ENCODE assay signal across 24 cellular contexts in the genomic region with DNA sequence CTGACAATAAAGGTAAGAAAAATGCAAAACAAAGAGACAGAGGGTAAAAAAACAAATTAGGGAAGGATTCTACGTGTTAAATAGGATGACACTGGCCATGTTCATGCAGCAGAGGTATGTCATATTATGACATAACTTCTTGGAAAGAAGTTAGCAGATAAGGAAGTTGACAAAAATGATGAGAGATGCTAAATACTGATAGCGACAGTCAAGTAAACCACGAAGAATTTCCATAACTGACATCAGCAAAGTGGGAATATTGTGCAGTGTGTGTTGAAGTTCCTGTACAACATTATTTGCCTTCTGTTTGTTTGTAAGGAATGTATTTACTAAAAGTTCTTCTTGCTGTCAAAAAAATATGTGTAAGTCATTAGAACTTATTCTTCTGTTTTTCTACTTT. TPM values are rescaled to one million over a fixed set of nuclear protein-coding genes. Genes with fewer than 3 reads are reported as not detected.
A peak's percentile ranks its signal among the peaks of the same experiment; 100 is the strongest.
DNase-seq lines count a peak whose midpoint lies in the region; ATAC-seq, FAIRE-seq and TF ChIP-seq lines count a peak whose summit lies in the region.
"Had no signal": no experiment of that assay in that cellular context is flagged by ENCODE, and none has a peak within 500 bp of the region (broad histone marks: within the 10 kb centered on the region; RNA-seq: fewer than 3 reads in every experiment).

No MANE protein-coding gene starts in this region.

- H2BK12ac ChIP-seq in neuronal stem cell (ENCODE audit: low read length), result no peak overlapping the region

- H3F3A ChIP-seq in GM23248 (ENCODE audit: insufficient read depth), result peaks cover 16% of the 10 kb centered on the region

- H4K8ac ChIP-seq in neuronal stem cell (ENCODE audit: low read depth, low read length), result no peak overlapping the region

- H4K91ac ChIP-seq in neuronal stem cell (ENCODE audit: low read depth, low read length, poor library complexity), result no peak overlapping the region

- no peak for DNase-seq in HepG2 (ENCODE audit: low spot score)
- DNase-seq in right lobe of liver, result no peak
- peak; percentile 31 for DNase-seq in NCI-H526 treated with DMSO at 0.1 percent for 48 hours (lab: John Stamatoyannopoulos, UW)
- no peak for DNase-seq in activated T-helper 2 cell treated with anti-CD3 and anti-CD28 coated beads, Interferon-gamma antibody, Interleukin-2, Interleukin-4, amounts not matched to agents 10 μg/mL and 5 μg/mL and 100 μg/mL, durations not matched to agents 14 hours and 24 hours and 36 hours (ENCODE audit: low spot score)
- no peak for DNase-seq in natural killer cell treated with Interleukin-12 subunit alpha and Interleukin-12 subunit beta and Interleukin-15 and Interleukin-18, amount 100 ng/mL, for 72 hours (ENCODE audit: low spot score)
- no peak for DNase-seq in ACHN
- DNase-seq in neuronal stem cell (ENCODE audit: low spot score), result no peak
- no peak for DNase-seq in GM23248
- DNase-seq: activated CD4-positive, alpha-beta T cell treated with anti-CD3 and anti-CD28 coated beads for 1 hour; C1 segment of cervical spinal cord; dorsolateral prefrontal cortex; foreskin melanocyte; GOT3; immature natural killer cell; MG63; NCI-H1694 treated with DMSO at 0.1 percent for 48 hours; NCI-H2227 treated with DMSO at 0.1 percent for 48 hours; stimulated activated CD8-positive, alpha-beta memory T cell treated with anti-CD3 and anti-CD28 coated beads, Interleukin-4, amount 100 ng/mL, for 48 hours; upper lobe of left lung had no signal

- no peaks in the 10 kb centered on the region for H3K4me1 ChIP-seq in HepG2 (ENCODE audit: insufficient read depth, low read length)
- H3K4me1 ChIP-seq in right lobe of liver, result no peaks in the 10 kb centered on the region
- no peaks in the 10 kb centered on the region for H3K4me1 ChIP-seq in neuronal stem cell (ENCODE audit: control insufficient read depth in 2 of 2, insufficient read depth in 1 of 2, low read depth in 1 of 2, low read length in 2 of 2)
- H3K4me1 ChIP-seq in GM23248 (ENCODE audit: insufficient read depth), result peaks cover 8% of the 10 kb centered on the region
- H3K4me1 ChIP-seq: neural progenitor cell had no signal

- no peak overlapping the region for H3K14ac ChIP-seq in neuronal stem cell (ENCODE audit: low read length)

- in situ Hi-C loops in HepG2 (cut with HindIII; ENCODE audit: extremely low pct_ligation_motif_present, low pct_unique_long_range_greater_than_20kb) (no loop called here), ACHN (cut with HindIII; ENCODE audit: low pct_ligation_motif_present, low pct_unique_long_range_greater_than_20kb, low sequenced_read_pairs) (no loop called here), GM23248 (cut with MboI) (no loop called here)

- H2BK120ac ChIP-seq in neuronal stem cell (ENCODE audit: low read depth, low read length), result no peak overlapping the region

- H3K36me3 Mint-ChIP-seq in activated T-helper 2 cell treated with anti-CD3 and anti-CD28 coated beads, Interferon-gamma antibody, Interleukin-2, Interleukin-4, amounts not matched to agents 10 μg/mL and 5 μg/mL and 100 μg/mL, durations not matched to agents 14 hours and 24 hours and 36 hours (ENCODE audit: low read depth), result no peaks in the 10 kb centered on the region
- H3K36me3 Mint-ChIP-seq in natural killer cell treated with Interleukin-12 subunit alpha and Interleukin-12 subunit beta and Interleukin-15 and Interleukin-18, amount 100 ng/mL, for 72 hours, result no peaks in the 10 kb centered on the region
- H3K36me3 Mint-ChIP-seq: immature natural killer cell, neural progenitor cell had no signal

- POLR2A ChIA-PET in HepG2 (lab: Yijun Ruan, JAX), result no interaction called here

- no peaks in the 10 kb centered on the region for H3K9me2 ChIP-seq in GM23248 (ENCODE audit: insufficient read depth)

- peak; percentile 42 for FAIRE-seq in HepG2 (lab: Jason Lieb, UNC)
- FAIRE-seq: D721Med had no signal

- peaks cover 25% of the 10 kb centered on the region for H3K4me1 Mint-ChIP-seq in activated T-helper 2 cell treated with anti-CD3 and anti-CD28 coated beads, Interferon-gamma antibody, Interleukin-2, Interleukin-4, amounts not matched to agents 10 μg/mL and 5 μg/mL and 100 μg/mL, durations not matched to agents 14 hours and 24 hours and 36 hours (ENCODE audit: low read depth)
- H3K4me1 Mint-ChIP-seq in natural killer cell treated with Interleukin-12 subunit alpha and Interleukin-12 subunit beta and Interleukin-15 and Interleukin-18, amount 100 ng/mL, for 72 hours (ENCODE audit: low read depth in 2 of 2), result peaks cover 0 to 12% of the 10 kb centered on the region in 2 donors
- H3K4me1 Mint-ChIP-seq: neural progenitor cell had no signal

- H4K20me1 ChIP-seq in HepG2 (ENCODE audit: insufficient read depth, low read length) (no peaks in the 10 kb centered on the region), GM23248 (ENCODE audit: insufficient read depth) (no peaks in the 10 kb centered on the region)

- H2AK5ac ChIP-seq in neuronal stem cell (ENCODE audit: low read depth, low read length), result no peak overlapping the region

- no peak overlapping the region for H3K18ac ChIP-seq in neuronal stem cell (ENCODE audit: low read length)

- H2BK15ac ChIP-seq in neuronal stem cell (ENCODE audit: low read length), result no peak overlapping the region

- H3K27ac ChIP-seq in HepG2 (ENCODE audit: extremely low read length, insufficient read depth, low read length) (no peak overlapping the region), right lobe of liver (no peak overlapping the region), neuronal stem cell (replicated peaks; ENCODE audit: low read length) (no peak overlapping the region), GM23248 (no peak overlapping the region)
- H3K27ac ChIP-seq: dorsolateral prefrontal cortex, hepatocyte, neural progenitor cell, upper lobe of left lung had no signal

- peaks cover 20 to 44% of the 10 kb centered on the region in 2 experiments; a peak in 4 of 5 replicates for H3K36me3 ChIP-seq in HepG2 (replicated peaks in 1 of 2; ENCODE audit: control insufficient read depth in 1 of 2, insufficient read depth in 2 of 2, low read length in 2 of 2)
- H3K36me3 ChIP-seq in right lobe of liver, result peaks cover 0 to 11% (median 2%) of the 10 kb centered on the region in 4 donors
- H3K36me3 ChIP-seq in neuronal stem cell (replicated peaks in 1 of 2; ENCODE audit: control insufficient read depth in 2 of 2, insufficient read depth in 2 of 2, low read length in 2 of 2), result no peaks in the 10 kb centered on the region
- H3K36me3 ChIP-seq in GM23248 (ENCODE audit: low read depth), result no peaks in the 10 kb centered on the region
- H3K36me3 ChIP-seq: MG63, neural progenitor cell, upper lobe of left lung had no signal

- no peak overlapping the region for H2AFZ ChIP-seq in HepG2 (ENCODE audit: low read length)
- no peak overlapping the region for H2AFZ ChIP-seq in neuronal stem cell (ENCODE audit: low read length)
- H2AFZ ChIP-seq in GM23248, result no peak overlapping the region
- H2AFZ ChIP-seq: hepatocyte, neural progenitor cell had no signal

- no peaks in the 10 kb centered on the region for H3K79me1 ChIP-seq in neuronal stem cell (ENCODE audit: low read depth, low read length)

- TF ChIP-seq CTCF in HepG2 (CRISPR knock-in tag; IDR thresholded peaks at IDR 0.05), result no peak
- no peak for TF ChIP-seq CTCF in right lobe of liver (IDR thresholded peaks at IDR 0.05)

- intact Hi-C loops in HepG2 (cut with micrococcal nuclease; ENCODE audit: unreplicated experiment), result no loop called here
- intact Hi-C loops in right lobe of liver (cut with DNase I), result no loop called here
- intact Hi-C loops in activated T-helper 2 cell treated with anti-CD3 and anti-CD28 coated beads, Interferon-gamma antibody, Interleukin-2, Interleukin-4, amounts not matched to agents 10 μg/mL and 5 μg/mL and 100 μg/mL, durations not matched to agents 14 hours and 24 hours and 36 hours (cut with micrococcal nuclease), result no loop called here

- TF ChIP-seq EP300 in HepG2 (IDR thresholded peaks at IDR 0.05; ENCODE audit: low read depth in 2 of 2, low read length in 2 of 2) (no peak), HepG2 (CRISPR knock-in tag; IDR thresholded peaks at IDR 0.05; ENCODE audit: borderline replicate concordance) (no peak)

- CTCF ChIA-PET in HepG2 (lab: Yijun Ruan, JAX; ENCODE audit: low intra/inter-chr PET ratio, low total read pairs), result no interaction called here

- peak overlapping the region; percentile 14 for H3K27ac Mint-ChIP-seq in activated T-helper 2 cell treated with anti-CD3 and anti-CD28 coated beads, Interferon-gamma antibody, Interleukin-2, Interleukin-4, amounts not matched to agents 10 μg/mL and 5 μg/mL and 100 μg/mL, durations not matched to agents 14 hours and 24 hours and 36 hours
- H3K27ac Mint-ChIP-seq in natural killer cell treated with Interleukin-12 subunit alpha and Interleukin-12 subunit beta and Interleukin-15 and Interleukin-18, amount 100 ng/mL, for 72 hours, result no peak overlapping the region
- H3K27ac Mint-ChIP-seq: activated naive CD8-positive, alpha-beta T cell; activated T-helper 1 cell treated with anti-CD3 and anti-CD28 coated beads, Interleukin-12 subunit alpha, Interleukin-12 subunit beta, Interleukin-2, Interleukin-4 antibody, amounts not matched to agents 30 ng/mL and 10 ng/mL and 1 ng/mL, durations not matched to agents 14 hours and 24 hours and 36 hours; immature natural killer cell; neural progenitor cell had no signal

- no peak overlapping the region for H3K4ac ChIP-seq in neuronal stem cell (ENCODE audit: low read length)

- no peaks in the 10 kb centered on the region for H3K9me3 Mint-ChIP-seq in activated T-helper 2 cell treated with anti-CD3 and anti-CD28 coated beads, Interferon-gamma antibody, Interleukin-2, Interleukin-4, amounts not matched to agents 10 μg/mL and 5 μg/mL and 100 μg/mL, durations not matched to agents 14 hours and 24 hours and 36 hours
- H3K9me3 Mint-ChIP-seq in natural killer cell treated with Interleukin-12 subunit alpha and Interleukin-12 subunit beta and Interleukin-15 and Interleukin-18, amount 100 ng/mL, for 72 hours, result no peaks in the 10 kb centered on the region
- H3K9me3 Mint-ChIP-seq: activated T-helper 1 cell treated with anti-CD3 and anti-CD28 coated beads, Interleukin-12 subunit alpha, Interleukin-12 subunit beta, Interleukin-2, Interleukin-4 antibody, amounts not matched to agents 30 ng/mL and 10 ng/mL and 1 ng/mL, durations not matched to agents 14 hours and 24 hours and 36 hours; immature natural killer cell; neural progenitor cell had no signal

- H3K4me3 Mint-ChIP-seq in activated T-helper 2 cell treated with anti-CD3 and anti-CD28 coated beads, Interferon-gamma antibody, Interleukin-2, Interleukin-4, amounts not matched to agents 10 μg/mL and 5 μg/mL and 100 μg/mL, durations not matched to agents 14 hours and 24 hours and 36 hours (ENCODE audit: low read depth), result no peak overlapping the region
- no peak overlapping the region for H3K4me3 Mint-ChIP-seq in natural killer cell treated with Interleukin-12 subunit alpha and Interleukin-12 subunit beta and Interleukin-15 and Interleukin-18, amount 100 ng/mL, for 72 hours
- H3K4me3 Mint-ChIP-seq: activated naive CD8-positive, alpha-beta T cell; activated T-helper 1 cell treated with anti-CD3 and anti-CD28 coated beads, Interleukin-12 subunit alpha, Interleukin-12 subunit beta, Interleukin-2, Interleukin-4 antibody, amounts not matched to agents 30 ng/mL and 10 ng/mL and 1 ng/mL, durations not matched to agents 14 hours and 24 hours and 36 hours; immature natural killer cell; neural progenitor cell had no signal

- H3K9me3 ChIP-seq in HepG2 (ENCODE audit: low read length), result no peaks in the 10 kb centered on the region
- no peaks in the 10 kb centered on the region for H3K9me3 ChIP-seq in right lobe of liver
- no peaks in the 10 kb centered on the region for H3K9me3 ChIP-seq in neuronal stem cell (replicated peaks in 1 of 2; ENCODE audit: control insufficient read depth in 2 of 2, insufficient read depth in 1 of 2, low read depth in 1 of 2, low read length in 2 of 2)
- H3K9me3 ChIP-seq in GM23248 (ENCODE audit: low read depth), result no peaks in the 10 kb centered on the region
- H3K9me3 ChIP-seq: MG63 had no signal

- no peak for TF ChIP-seq POLR2A in HepG2 (IDR thresholded peaks at IDR 0.05; ENCODE audit: insufficient read depth in 1 of 2, low read depth in 2 of 2, low read length in 2 of 2)
- TF ChIP-seq POLR2A in right lobe of liver (IDR thresholded peaks at IDR 0.05), result no peak

- ATAC-seq in HepG2 (no peak), right lobe of liver (no peak)
- no peak for ATAC-seq in natural killer cell treated with Interleukin-12 subunit alpha and Interleukin-12 subunit beta and Interleukin-15 and Interleukin-18, amount 100 ng/mL, for 72 hours

- H3K27me3 Mint-ChIP-seq in activated T-helper 2 cell treated with anti-CD3 and anti-CD28 coated beads, Interferon-gamma antibody, Interleukin-2, Interleukin-4, amounts not matched to agents 10 μg/mL and 5 μg/mL and 100 μg/mL, durations not matched to agents 14 hours and 24 hours and 36 hours (ENCODE audit: low read depth), result no peaks in the 10 kb centered on the region
- H3K27me3 Mint-ChIP-seq in natural killer cell treated with Interleukin-12 subunit alpha and Interleukin-12 subunit beta and Interleukin-15 and Interleukin-18, amount 100 ng/mL, for 72 hours, result peaks cover 0 to 3% of the 10 kb centered on the region in 2 donors

- H3K4me2 ChIP-seq in HepG2 (ENCODE audit: low read depth, low read length) (no peak overlapping the region), neuronal stem cell (ENCODE audit: insufficient read depth, low read length, poor library complexity, severe bottlenecking) (no peak overlapping the region), GM23248 (ENCODE audit: unreplicated experiment) (no peak overlapping the region)
- H3K4me2 ChIP-seq: hepatocyte, neural progenitor cell had no signal

- TF ChIP-seq RAD21 in HepG2 (CRISPR knock-in tag; IDR thresholded peaks at IDR 0.05), result no peak

- H3K23ac ChIP-seq in neuronal stem cell (ENCODE audit: low read depth, low read length, poor library complexity), result no peak overlapping the region

- H3K9ac ChIP-seq in HepG2 (ENCODE audit: insufficient read depth, low read depth, low read length), result no peak overlapping the region
- H3K9ac ChIP-seq in neuronal stem cell (ENCODE audit: low read depth, low read length, poor library complexity), result no peak overlapping the region
- no peak overlapping the region for H3K9ac ChIP-seq in GM23248
- H3K9ac ChIP-seq: neural progenitor cell had no signal

- BruUV-seq in HepG2 (replicated peaks; lab: Mats Ljungman, UMichigan), result no TSS peak

- H3K27me3 ChIP-seq in HepG2 (ENCODE audit: control insufficient read depth in 1 of 2, insufficient read depth in 2 of 2, low read length in 2 of 2) (no peaks in the 10 kb centered on the region), right lobe of liver (no peaks in the 10 kb centered on the region), neuronal stem cell (ENCODE audit: control insufficient read depth in 3 of 3, insufficient read depth in 3 of 3, low read depth in 1 of 3, low read length in 3 of 3) (no peaks in the 10 kb centered on the region), GM23248 (replicated peaks; ENCODE audit: insufficient read depth) (no peaks in the 10 kb centered on the region)
- H3K27me3 ChIP-seq: dorsolateral prefrontal cortex, hepatocyte, MG63, neural progenitor cell, upper lobe of left lung had no signal

- 97% methylated on average over 3 of the region's 3 CpGs for WGBS in HepG2 (ENCODE audit: low lambda C conversion rate)
- WGBS in right lobe of liver (ENCODE audit: insufficient coverage, low coverage, low lambda C conversion rate, missing lambda C conversion rate), result 54% methylated on average over 3 of the region's 3 CpGs
- WGBS in neuronal stem cell (ENCODE audit: extremely low coverage in 2 of 2, insufficient read length in 2 of 2, insufficient replicate concordance in 1 of 2), 2 donors, result no CpG with 5 or more reads among the region's 3 CpGs
- WGBS in GM23248 (ENCODE audit: low coverage in 1 of 2, low lambda C conversion rate in 2 of 2, missing lambda C conversion rate in 2 of 2), 2 experiments, result 52 to 57% methylated on average over 3 of the region's 3 CpGs

- no peaks in the 10 kb centered on the region for H3K79me2 ChIP-seq in HepG2 (ENCODE audit: insufficient read depth, low read length)
- H3K79me2 ChIP-seq in GM23248 (ENCODE audit: insufficient read depth), result no peaks in the 10 kb centered on the region
- H3K79me2 ChIP-seq: hepatocyte had no signal

- H3K4me3 ChIP-seq in HepG2 (replicated peaks in 1 of 3; ENCODE audit: insufficient read depth in 1 of 3, low read depth in 2 of 3, low read length in 3 of 3) (no peak overlapping the region), right lobe of liver (no peak overlapping the region), neuronal stem cell (ENCODE audit: low read length in 2 of 2) (no peak overlapping the region), GM23248 (no peak overlapping the region)
- H3K4me3 ChIP-seq: dorsolateral prefrontal cortex, hepatocyte, MG63, neural progenitor cell, upper lobe of left lung had no signal

- H2BK5ac ChIP-seq in neuronal stem cell (ENCODE audit: low read length), result no peak overlapping the region

RNA-seq across cellular contexts. Expression of a gene that starts 29.5 kb away (rescaled TPM):
- total RNA-seq in HepG2 (2016; rRNA removed; fragmentation: Illumina TruSeq; extraction: Trizol) (90.3 and 107 TPM in 2 replicates), right lobe of liver (100 to 1,000 TPM; 130 to 178 (median 164) TPM)
- 35.9 and 38.8 TPM in 2 replicates for total RNA-seq in HepG2 (2016; cell fraction: cytosol; rRNA removed; fragmentation: Illumina TruSeq; extraction: Trizol; ENCODE audit: low read depth)
- total RNA-seq in HepG2 (2016; cell fraction: insoluble cytoplasmic fraction; rRNA removed; fragmentation: Illumina TruSeq; extraction: Trizol), result 93.0 and 94.6 TPM in 2 replicates
- 44.2 and 48.6 TPM in 2 replicates for total RNA-seq in HepG2 (2016; cell fraction: membrane; rRNA removed; fragmentation: Illumina TruSeq; extraction: Trizol)
- total RNA-seq in HepG2 (2016; cell fraction: nucleus; rRNA removed; fragmentation: Illumina TruSeq; extraction: Trizol), result 45.4 and 53.0 TPM in 2 replicates
- polyA plus RNA-seq in HepG2 (2011; rRNA removed) (81.4 and 90.1 TPM in 2 replicates), GM23248 (2016; fragmentation: Nextera tagmentation; extraction: Ambion mirVana) (227 and 250 TPM in 2 replicates)
- 48.1 and 61.9 TPM in 2 replicates for polyA plus RNA-seq in HepG2 (2011; cell fraction: cytosol; rRNA removed)
- 51.2 and 52.4 TPM in 2 replicates for polyA plus RNA-seq in HepG2 (2011; cell fraction: nucleus; rRNA removed)
- 126 and 145 TPM in 2 replicates for polyA plus RNA-seq in HepG2 (2012)
- polyA plus RNA-seq in HepG2 (2016; cell fraction: cytosol; fragmentation: Illumina TruSeq; extraction: Trizol; ENCODE audit: low read depth), result 80.9 and 96.5 TPM in 2 replicates
- polyA plus RNA-seq in HepG2 (2016; cell fraction: insoluble cytoplasmic fraction; fragmentation: Illumina TruSeq; extraction: Trizol; ENCODE audit: low read depth), result 203 and 256 TPM in 2 replicates
- polyA plus RNA-seq in HepG2 (2016; cell fraction: membrane; fragmentation: Illumina TruSeq; extraction: Trizol; ENCODE audit: low read depth), result 77.6 and 81.5 TPM in 2 replicates
- 113 and 123 TPM in 2 replicates for polyA plus RNA-seq in HepG2 (2016; cell fraction: nucleus; fragmentation: Illumina TruSeq; extraction: Trizol; ENCODE audit: insufficient read depth, low read depth)
- polyA minus RNA-seq in HepG2 (2011; rRNA and poly(A)+ RNA removed; ENCODE audit: low replicate concordance), result 189 and 195 TPM in 2 replicates
- 86.4 and 103 TPM in 2 replicates for polyA minus RNA-seq in HepG2 (2011; cell fraction: cytosol; rRNA and poly(A)+ RNA removed)
- polyA minus RNA-seq in HepG2 (2011; cell fraction: nucleus; rRNA and poly(A)+ RNA removed), result 29.9 and 37.8 TPM in 2 replicates
- total RNA-seq in activated T-helper 2 cell treated with anti-CD3 and anti-CD28 coated beads, Interferon-gamma antibody, Interleukin-2, Interleukin-4, amounts not matched to agents 10 μg/mL and 5 μg/mL and 100 μg/mL, durations not matched to agents 14 hours and 24 hours and 36 hours, result 268 and 285 TPM in 2 replicates
- 100 to 1,000 TPM; 178 to 266 TPM for total RNA-seq in natural killer cell treated with Interleukin-12 subunit alpha and Interleukin-12 subunit beta and Interleukin-15 and Interleukin-18, amount 100 ng/mL, for 72 hours
- 189 TPM for polyA plus RNA-seq in neuronal stem cell (2013, experiment 1 of 2)
- polyA plus RNA-seq in neuronal stem cell (2013, experiment 2 of 2), result 179 TPM
- total RNA-seq in GM23248 (2014; rRNA removed; shearing (Covaris generic)), result 71.7 and 72.4 TPM in 2 replicates

RNA-seq across cellular contexts. Expression of a gene that starts 29.6 kb away (rescaled TPM):
- total RNA-seq in HepG2 (2016; rRNA removed; fragmentation: Illumina TruSeq; extraction: Trizol) (23.9 and 28.0 TPM in 2 replicates), right lobe of liver (10 to 100 TPM; 13.8 to 28.5 (median 21.2) TPM)
- total RNA-seq in HepG2 (2016; cell fraction: cytosol; rRNA removed; fragmentation: Illumina TruSeq; extraction: Trizol; ENCODE audit: low read depth), result 13.7 and 16.8 TPM in 2 replicates
- 21.2 and 33.5 TPM in 2 replicates for total RNA-seq in HepG2 (2016; cell fraction: insoluble cytoplasmic fraction; rRNA removed; fragmentation: Illumina TruSeq; extraction: Trizol)
- total RNA-seq in HepG2 (2016; cell fraction: membrane; rRNA removed; fragmentation: Illumina TruSeq; extraction: Trizol), result 15.6 and 15.7 TPM in 2 replicates
- total RNA-seq in HepG2 (2016; cell fraction: nucleus; rRNA removed; fragmentation: Illumina TruSeq; extraction: Trizol), result 13.0 and 16.7 TPM in 2 replicates
- polyA plus RNA-seq in HepG2 (2011; rRNA removed) (36.0 and 38.3 TPM in 2 replicates), GM23248 (2016; fragmentation: Nextera tagmentation; extraction: Ambion mirVana) (51.8 and 54.7 TPM in 2 replicates)
- polyA plus RNA-seq in HepG2 (2011; cell fraction: cytosol; rRNA removed), result 47.3 and 50.3 TPM in 2 replicates
- polyA plus RNA-seq in HepG2 (2011; cell fraction: nucleus; rRNA removed), result 19.1 and 23.0 TPM in 2 replicates
- 20.3 and 22.3 TPM in 2 replicates for polyA plus RNA-seq in HepG2 (2012)
- 17.6 and 20.9 TPM in 2 replicates for polyA plus RNA-seq in HepG2 (2016; cell fraction: cytosol; fragmentation: Illumina TruSeq; extraction: Trizol; ENCODE audit: low read depth)
- 42.1 and 47.6 TPM in 2 replicates for polyA plus RNA-seq in HepG2 (2016; cell fraction: insoluble cytoplasmic fraction; fragmentation: Illumina TruSeq; extraction: Trizol; ENCODE audit: low read depth)
- 19.0 and 20.3 TPM in 2 replicates for polyA plus RNA-seq in HepG2 (2016; cell fraction: membrane; fragmentation: Illumina TruSeq; extraction: Trizol; ENCODE audit: low read depth)
- polyA plus RNA-seq in HepG2 (2016; cell fraction: nucleus; fragmentation: Illumina TruSeq; extraction: Trizol; ENCODE audit: insufficient read depth, low read depth), result 26.3 and 27.9 TPM in 2 replicates
- 18.8 and 29.8 TPM in 2 replicates for polyA minus RNA-seq in HepG2 (2011; rRNA and poly(A)+ RNA removed; ENCODE audit: low replicate concordance)
- 7.5 and 9.2 TPM in 2 replicates for polyA minus RNA-seq in HepG2 (2011; cell fraction: cytosol; rRNA and poly(A)+ RNA removed)
- polyA minus RNA-seq in HepG2 (2011; cell fraction: nucleus; rRNA and poly(A)+ RNA removed), result 8.9 and 10.7 TPM in 2 replicates
- total RNA-seq in activated T-helper 2 cell treated with anti-CD3 and anti-CD28 coated beads, Interferon-gamma antibody, Interleukin-2, Interleukin-4, amounts not matched to agents 10 μg/mL and 5 μg/mL and 100 μg/mL, durations not matched to agents 14 hours and 24 hours and 36 hours, result 27.7 and 36.1 TPM in 2 replicates
- 10 to 100 TPM; 36.6 to 56.4 TPM for total RNA-seq in natural killer cell treated with Interleukin-12 subunit alpha and Interleukin-12 subunit beta and Interleukin-15 and Interleukin-18, amount 100 ng/mL, for 72 hours
- polyA plus RNA-seq in neuronal stem cell (2013, experiment 1 of 2), result 39.7 TPM
- 37.4 TPM for polyA plus RNA-seq in neuronal stem cell (2013, experiment 2 of 2)
- 31.5 and 42.5 TPM in 2 replicates for total RNA-seq in GM23248 (2014; rRNA removed; shearing (Covaris generic))
